30 cellular contexts compared by ENCODE assay signal in the genomic region with DNA sequence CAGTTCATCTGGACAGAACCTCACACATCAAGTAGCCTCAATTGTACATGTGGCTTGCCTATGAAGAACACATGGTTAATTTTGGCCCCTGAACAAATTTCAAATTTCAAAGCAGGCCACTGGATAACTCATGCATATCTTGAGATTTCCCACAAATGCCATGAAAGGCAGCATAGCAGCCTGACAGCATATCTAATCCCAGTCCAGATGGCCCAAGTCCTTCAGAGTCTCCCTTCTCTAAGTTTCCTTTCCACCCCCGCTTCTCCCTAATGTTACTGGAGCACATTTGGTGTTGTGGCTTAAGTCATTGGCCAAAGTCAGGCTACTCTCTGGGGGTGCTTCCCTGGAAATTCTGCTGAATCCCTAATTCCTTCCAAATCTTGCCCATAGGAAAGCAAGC. TPM values are rescaled to one million over a fixed set of nuclear protein-coding genes. Genes with fewer than 3 reads are reported as not detected.
"Had no signal": no experiment of that assay in that cellular context is flagged by ENCODE, and none has a peak within 500 bp of the region (broad histone marks: within the 10 kb centered on the region; RNA-seq: fewer than 3 reads in every experiment).

No MANE protein-coding gene starts in this region.

- H3K4me3 ChIP-seq: neural progenitor cell, ovary, psoas muscle, skin epidermis, smooth muscle cell, spleen, suprapubic skin, testis, tibial artery, transverse colon, upper lobe of right lung, uterus had no signal

- H3K79me2 ChIP-seq: parathyroid adenoma had no signal

- DNase-seq: natural killer cell; occipital lobe; ovary; posterior cingulate gyrus; psoas muscle; right cardiac atrium; spleen; stimulated activated CD4-positive, alpha-beta T cell treated with anti-CD3 and anti-CD28 coated beads, Interleukin-12 subunit alpha, Interleukin-12 subunit beta, amount 100 ng/mL, for 4 hours; stimulated activated CD4-positive, alpha-beta T cell treated with anti-CD3 and anti-CD28 coated beads, Interleukin-1b, Interleukin-23, amount 100 ng/mL, for 48 hours; stimulated activated CD4-positive, alpha-beta T cell treated with anti-CD3 and anti-CD28 coated beads, Interleukin-4, amount 100 ng/mL, for 1 hour; stimulated activated CD4-positive, alpha-beta T cell treated with anti-CD3 and anti-CD28 coated beads, Interleukin-4, amount 100 ng/mL, for 4 hours; stimulated activated CD8-positive, alpha-beta memory T cell treated with anti-CD3 and anti-CD28 coated beads, Interleukin-4, amount 100 ng/mL, for 48 hours; stimulated activated naive CD4-positive, alpha-beta T cell; stimulated activated naive CD8-positive, alpha-beta T cell treated with anti-CD3 and anti-CD28 coated beads, Interleukin-15, amount 100 ng/mL, for 72 hours; stimulated activated naive CD8-positive, alpha-beta T cell treated with anti-CD3 and anti-CD28 coated beads, Interleukin-15, Interleukin-2, amounts not matched to agents 100 U/mL and 50 U/mL, for 24 hours; substantia nigra; testis; tibial artery; transverse colon; upper lobe of right lung; uterus had no signal

- H3K9ac ChIP-seq: neural progenitor cell, parathyroid adenoma had no signal

- H2AFZ ChIP-seq: neural progenitor cell, parathyroid adenoma had no signal

- H3K4me2 ChIP-seq: neural progenitor cell, smooth muscle cell had no signal

- H3K36me3 ChIP-seq: neural progenitor cell, ovary, spleen, suprapubic skin, tibial artery, transverse colon, upper lobe of right lung, uterus had no signal

- H3K27ac ChIP-seq: neural progenitor cell, ovary, parathyroid adenoma, psoas muscle, spleen, suprapubic skin, testis, tibial artery, transverse colon, upper lobe of right lung, uterus had no signal

- H3K4me1 ChIP-seq: neural progenitor cell, parathyroid adenoma, psoas muscle, spleen, suprapubic skin, testis, tibial artery, transverse colon, upper lobe of right lung, uterus had no signal

- H3K27me3 ChIP-seq: neural progenitor cell, ovary, suprapubic skin, testis, tibial artery, transverse colon, upper lobe of right lung, uterus had no signal

- ATAC-seq: natural killer cell; psoas muscle; right cardiac atrium; sciatic nerve; stimulated activated memory B cell treated with anti-CD40 and anti-IgM and Interleukin-4, amounts not matched to agents 10 μg/mL and 1 μg/mL and 100 μg/mL, for 72 hours; stimulated activated naive CD8-positive, alpha-beta T cell treated with anti-CD3 and anti-CD28 coated beads, Interleukin-15, amount 100 ng/mL, for 72 hours; stimulated activated naive CD8-positive, alpha-beta T cell treated with anti-CD3 and anti-CD28 coated beads, Interleukin-15, Interleukin-2, amounts not matched to agents 100 U/mL and 50 U/mL, for 24 hours; upper lobe of right lung had no signal

- H3K9me3 ChIP-seq: ovary, psoas muscle, spleen, suprapubic skin, testis, tibial artery, transverse colon, upper lobe of right lung, uterus had no signal

RNA-seq across cellular contexts. Expression of gene COL6A6, which starts 53.8 kb away (rescaled TPM):
- total RNA-seq: natural killer cell, renal cortical epithelial cell had no signal
- polyA plus RNA-seq: neural cell had no signal
